1 cellular context compared by ENCODE assay signal in the genomic region with DNA sequence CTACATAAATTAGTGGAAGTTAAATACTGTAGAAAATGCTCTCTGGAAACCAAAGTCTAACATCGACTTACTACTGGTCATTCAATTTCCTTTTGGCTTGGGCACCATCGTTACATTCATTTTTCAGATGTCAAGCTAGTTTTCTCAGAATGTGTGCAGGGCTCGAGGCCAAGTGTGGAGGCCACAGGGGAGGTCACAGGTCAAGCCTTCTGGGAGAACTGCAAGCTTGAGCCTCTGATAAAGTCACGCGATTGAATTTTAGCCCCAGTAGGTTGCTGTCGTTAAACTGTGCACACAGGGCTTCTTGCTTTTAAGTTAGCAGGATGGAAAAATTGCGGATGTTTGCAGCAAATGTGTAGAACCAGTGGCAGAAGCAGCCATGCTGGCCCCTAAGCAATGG.
TF ChIP-seq lines count a peak whose summit lies in the region.

No MANE protein-coding gene starts in this region.

TF ChIP-seq in GM23338, 12 proteins besides CTCF, POLR2A, EP300 and RAD21 (continued from another document):
- TF ChIP-seq, protein P1, sequence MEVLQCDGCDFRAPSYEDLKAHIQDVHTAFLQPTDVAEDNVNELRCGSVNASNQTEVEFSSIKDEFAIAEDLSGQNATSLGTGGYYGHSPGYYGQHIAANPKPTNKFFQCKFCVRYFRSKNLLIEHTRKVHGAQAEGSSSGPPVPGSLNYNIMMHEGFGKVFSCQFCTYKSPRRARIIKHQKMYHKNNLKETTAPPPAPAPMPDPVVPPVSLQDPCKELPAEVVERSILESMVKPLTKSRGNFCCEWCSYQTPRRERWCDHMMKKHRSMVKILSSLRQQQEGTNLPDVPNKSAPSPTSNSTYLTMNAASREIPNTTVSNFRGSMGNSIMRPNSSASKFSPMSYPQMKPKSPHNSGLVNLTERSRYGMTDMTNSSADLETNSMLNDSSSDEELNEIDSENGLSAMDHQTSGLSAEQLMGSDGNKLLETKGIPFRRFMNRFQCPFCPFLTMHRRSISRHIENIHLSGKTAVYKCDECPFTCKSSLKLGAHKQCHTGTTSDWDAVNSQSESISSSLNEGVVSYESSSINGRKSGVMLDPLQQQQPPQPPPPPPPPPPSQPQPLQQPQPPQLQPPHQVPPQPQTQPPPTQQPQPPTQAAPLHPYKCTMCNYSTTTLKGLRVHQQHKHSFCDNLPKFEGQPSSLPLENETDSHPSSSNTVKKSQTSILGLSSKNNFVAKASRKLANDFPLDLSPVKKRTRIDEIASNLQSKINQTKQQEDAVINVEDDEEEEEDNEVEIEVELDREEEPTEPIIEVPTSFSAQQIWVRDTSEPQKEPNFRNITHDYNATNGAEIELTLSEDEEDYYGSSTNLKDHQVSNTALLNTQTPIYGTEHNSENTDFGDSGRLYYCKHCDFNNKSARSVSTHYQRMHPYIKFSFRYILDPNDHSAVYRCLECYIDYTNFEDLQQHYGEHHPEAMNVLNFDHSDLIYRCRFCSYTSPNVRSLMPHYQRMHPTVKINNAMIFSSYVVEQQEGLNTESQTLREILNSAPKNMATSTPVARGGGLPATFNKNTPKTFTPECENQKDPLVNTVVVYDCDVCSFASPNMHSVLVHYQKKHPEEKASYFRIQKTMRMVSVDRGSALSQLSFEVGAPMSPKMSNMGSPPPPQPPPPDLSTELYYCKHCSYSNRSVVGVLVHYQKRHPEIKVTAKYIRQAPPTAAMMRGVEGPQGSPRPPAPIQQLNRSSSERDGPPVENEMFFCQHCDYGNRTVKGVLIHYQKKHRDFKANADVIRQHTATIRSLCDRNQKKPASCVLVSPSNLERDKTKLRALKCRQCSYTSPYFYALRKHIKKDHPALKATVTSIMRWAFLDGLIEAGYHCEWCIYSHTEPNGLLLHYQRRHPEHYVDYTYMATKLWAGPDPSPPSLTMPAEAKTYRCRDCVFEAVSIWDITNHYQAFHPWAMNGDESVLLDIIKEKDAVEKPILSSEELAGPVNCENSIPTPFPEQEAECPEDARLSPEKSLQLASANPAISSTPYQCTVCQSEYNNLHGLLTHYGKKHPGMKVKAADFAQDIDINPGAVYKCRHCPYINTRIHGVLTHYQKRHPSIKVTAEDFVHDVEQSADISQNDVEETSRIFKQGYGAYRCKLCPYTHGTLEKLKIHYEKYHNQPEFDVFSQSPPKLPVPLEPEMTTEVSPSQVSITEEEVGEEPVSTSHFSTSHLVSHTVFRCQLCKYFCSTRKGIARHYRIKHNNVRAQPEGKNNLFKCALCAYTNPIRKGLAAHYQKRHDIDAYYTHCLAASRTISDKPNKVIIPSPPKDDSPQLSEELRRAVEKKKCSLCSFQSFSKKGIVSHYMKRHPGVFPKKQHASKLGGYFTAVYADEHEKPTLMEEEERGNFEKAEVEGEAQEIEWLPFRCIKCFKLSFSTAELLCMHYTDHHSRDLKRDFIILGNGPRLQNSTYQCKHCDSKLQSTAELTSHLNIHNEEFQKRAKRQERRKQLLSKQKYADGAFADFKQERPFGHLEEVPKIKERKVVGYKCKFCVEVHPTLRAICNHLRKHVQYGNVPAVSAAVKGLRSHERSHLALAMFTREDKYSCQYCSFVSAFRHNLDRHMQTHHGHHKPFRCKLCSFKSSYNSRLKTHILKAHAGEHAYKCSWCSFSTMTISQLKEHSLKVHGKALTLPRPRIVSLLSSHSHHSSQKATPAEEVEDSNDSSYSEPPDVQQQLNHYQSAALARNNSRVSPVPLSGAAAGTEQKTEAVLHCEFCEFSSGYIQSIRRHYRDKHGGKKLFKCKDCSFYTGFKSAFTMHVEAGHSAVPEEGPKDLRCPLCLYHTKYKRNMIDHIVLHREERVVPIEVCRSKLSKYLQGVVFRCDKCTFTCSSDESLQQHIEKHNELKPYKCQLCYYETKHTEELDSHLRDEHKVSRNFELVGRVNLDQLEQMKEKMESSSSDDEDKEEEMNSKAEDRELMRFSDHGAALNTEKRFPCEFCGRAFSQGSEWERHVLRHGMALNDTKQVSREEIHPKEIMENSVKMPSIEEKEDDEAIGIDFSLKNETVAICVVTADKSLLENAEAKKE (CRISPR knock-in tag; IDR thresholded peaks at IDR 0.05), result no peak
- TF ChIP-seq JUNB (IDR thresholded peaks at IDR 0.05; ENCODE audit: unreplicated experiment) (no peak), ZNF331 (CRISPR knock-in tag; IDR thresholded peaks at IDR 0.05; ENCODE audit: low read depth) (no peak), STAT1 (IDR thresholded peaks at IDR 0.05; ENCODE audit: unreplicated experiment) (no peak), ETS1 (IDR thresholded peaks at IDR 0.05) (no peak)
TF ChIP-seq in GM23338: peak in this region for 0.
